Comparison of ENCODE assay signal across 1 cellular context in the genomic region with DNA sequence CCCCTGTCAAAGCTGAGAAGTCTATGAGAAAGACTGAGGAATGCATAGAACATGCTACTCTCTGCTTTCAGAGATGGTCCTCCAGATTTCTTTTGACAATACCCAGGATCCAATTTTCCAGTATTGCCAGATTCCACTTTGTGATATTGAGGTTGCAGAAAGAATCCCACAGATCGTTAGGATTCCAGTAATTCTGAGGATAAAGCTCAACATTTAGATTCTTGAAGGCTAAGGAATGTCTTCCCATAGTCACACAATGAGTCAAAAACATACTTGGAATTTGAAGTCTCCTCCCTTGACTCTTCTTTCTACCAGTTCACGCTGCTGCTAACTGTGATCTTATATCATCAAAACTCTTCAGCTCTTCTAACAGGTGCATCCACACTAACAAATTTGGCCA.
A peak's percentile ranks its signal among the peaks of the same experiment; 100 is the strongest.
TF ChIP-seq lines count a peak whose summit lies in the region.

No MANE protein-coding gene starts in this region.

TF ChIP-seq in SK-N-SH, 30 proteins besides CTCF, POLR2A, EP300 and RAD21 (continued from another document):
- TF ChIP-seq, protein P1, sequence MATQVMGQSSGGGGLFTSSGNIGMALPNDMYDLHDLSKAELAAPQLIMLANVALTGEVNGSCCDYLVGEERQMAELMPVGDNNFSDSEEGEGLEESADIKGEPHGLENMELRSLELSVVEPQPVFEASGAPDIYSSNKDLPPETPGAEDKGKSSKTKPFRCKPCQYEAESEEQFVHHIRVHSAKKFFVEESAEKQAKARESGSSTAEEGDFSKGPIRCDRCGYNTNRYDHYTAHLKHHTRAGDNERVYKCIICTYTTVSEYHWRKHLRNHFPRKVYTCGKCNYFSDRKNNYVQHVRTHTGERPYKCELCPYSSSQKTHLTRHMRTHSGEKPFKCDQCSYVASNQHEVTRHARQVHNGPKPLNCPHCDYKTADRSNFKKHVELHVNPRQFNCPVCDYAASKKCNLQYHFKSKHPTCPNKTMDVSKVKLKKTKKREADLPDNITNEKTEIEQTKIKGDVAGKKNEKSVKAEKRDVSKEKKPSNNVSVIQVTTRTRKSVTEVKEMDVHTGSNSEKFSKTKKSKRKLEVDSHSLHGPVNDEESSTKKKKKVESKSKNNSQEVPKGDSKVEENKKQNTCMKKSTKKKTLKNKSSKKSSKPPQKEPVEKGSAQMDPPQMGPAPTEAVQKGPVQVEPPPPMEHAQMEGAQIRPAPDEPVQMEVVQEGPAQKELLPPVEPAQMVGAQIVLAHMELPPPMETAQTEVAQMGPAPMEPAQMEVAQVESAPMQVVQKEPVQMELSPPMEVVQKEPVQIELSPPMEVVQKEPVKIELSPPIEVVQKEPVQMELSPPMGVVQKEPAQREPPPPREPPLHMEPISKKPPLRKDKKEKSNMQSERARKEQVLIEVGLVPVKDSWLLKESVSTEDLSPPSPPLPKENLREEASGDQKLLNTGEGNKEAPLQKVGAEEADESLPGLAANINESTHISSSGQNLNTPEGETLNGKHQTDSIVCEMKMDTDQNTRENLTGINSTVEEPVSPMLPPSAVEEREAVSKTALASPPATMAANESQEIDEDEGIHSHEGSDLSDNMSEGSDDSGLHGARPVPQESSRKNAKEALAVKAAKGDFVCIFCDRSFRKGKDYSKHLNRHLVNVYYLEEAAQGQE (IDR thresholded peaks at IDR 0.05; ENCODE audit: low read depth, low read length): no peak
- TF ChIP-seq TCF12 (IDR thresholded peaks at IDR 0.05) (peak; percentile 92), TAF1 (IDR thresholded peaks at IDR 0.05; ENCODE audit: borderline replicate concordance, low read depth, low read length) (no peak), SMC3 (IDR thresholded peaks at IDR 0.05; ENCODE audit: low read depth, low read length) (no peak), YY1 (IDR thresholded peaks at IDR 0.05; ENCODE audit: low read depth) (no peak), NFIC (IDR thresholded peaks at IDR 0.05; ENCODE audit: borderline replicate concordance) (peak; percentile 63), FOXJ3 (CRISPR knock-in tag; IDR thresholded peaks at IDR 0.05) (no peak), FOXM1 (IDR thresholded peaks at IDR 0.05; ENCODE audit: low read depth) (no peak), FOSL2 (IDR thresholded peaks at IDR 0.05; ENCODE audit: borderline replicate concordance, low read depth) (peak; percentile 72; the same call in 1 of the 2 replicates), ELF1 (IDR thresholded peaks at IDR 0.05) (no peak), NRF1 (IDR thresholded peaks at IDR 0.05; ENCODE audit: low read depth, low read length) (no peak), CHD2 (IDR thresholded peaks at IDR 0.05; ENCODE audit: low read length, partially characterized antibody) (no peak)
- TF ChIP-seq, protein P2, sequence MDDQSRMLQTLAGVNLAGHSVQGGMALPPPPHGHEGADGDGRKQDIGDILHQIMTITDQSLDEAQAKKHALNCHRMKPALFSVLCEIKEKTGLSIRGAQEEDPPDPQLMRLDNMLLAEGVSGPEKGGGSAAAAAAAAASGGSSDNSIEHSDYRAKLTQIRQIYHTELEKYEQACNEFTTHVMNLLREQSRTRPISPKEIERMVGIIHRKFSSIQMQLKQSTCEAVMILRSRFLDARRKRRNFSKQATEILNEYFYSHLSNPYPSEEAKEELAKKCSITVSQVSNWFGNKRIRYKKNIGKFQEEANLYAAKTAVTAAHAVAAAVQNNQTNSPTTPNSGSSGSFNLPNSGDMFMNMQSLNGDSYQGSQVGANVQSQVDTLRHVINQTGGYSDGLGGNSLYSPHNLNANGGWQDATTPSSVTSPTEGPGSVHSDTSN (IDR thresholded peaks at IDR 0.05): peak; percentile 79
- TF ChIP-seq, protein P3, sequence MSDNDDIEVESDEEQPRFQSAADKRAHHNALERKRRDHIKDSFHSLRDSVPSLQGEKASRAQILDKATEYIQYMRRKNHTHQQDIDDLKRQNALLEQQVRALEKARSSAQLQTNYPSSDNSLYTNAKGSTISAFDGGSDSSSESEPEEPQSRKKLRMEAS (IDR thresholded peaks at IDR 0.05; ENCODE audit: low read depth): peak; percentile 24; the same call in 1 of the 2 replicates
- TF ChIP-seq, protein P4, sequence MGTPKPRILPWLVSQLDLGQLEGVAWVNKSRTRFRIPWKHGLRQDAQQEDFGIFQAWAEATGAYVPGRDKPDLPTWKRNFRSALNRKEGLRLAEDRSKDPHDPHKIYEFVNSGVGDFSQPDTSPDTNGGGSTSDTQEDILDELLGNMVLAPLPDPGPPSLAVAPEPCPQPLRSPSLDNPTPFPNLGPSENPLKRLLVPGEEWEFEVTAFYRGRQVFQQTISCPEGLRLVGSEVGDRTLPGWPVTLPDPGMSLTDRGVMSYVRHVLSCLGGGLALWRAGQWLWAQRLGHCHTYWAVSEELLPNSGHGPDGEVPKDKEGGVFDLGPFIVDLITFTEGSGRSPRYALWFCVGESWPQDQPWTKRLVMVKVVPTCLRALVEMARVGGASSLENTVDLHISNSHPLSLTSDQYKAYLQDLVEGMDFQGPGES (IDR thresholded peaks at IDR 0.05; ENCODE audit: low read depth, low read length): no peak
